Comparison of ENCODE assay signal across 9 cellular contexts in genomic region chr19:45040059-45040767, GRCh38. TPM values are rescaled to one million over a fixed set of nuclear protein-coding genes. Genes with fewer than 3 reads are reported as not detected.
DNase-seq lines count a peak whose midpoint lies in the region; ATAC-seq, FAIRE-seq and TF ChIP-seq lines count a peak whose summit lies in the region.
"Had no signal": no experiment of that assay in that cellular context is flagged by ENCODE, and none has a peak within 500 bp of the region (broad histone marks: within the 10 kb centered on the region; RNA-seq: fewer than 3 reads in every experiment).

No MANE protein-coding gene starts in this region.

- peak overlapping the region; percentile 91 for H3K4me2 ChIP-seq in HepG2 (ENCODE audit: low read depth, low read length)

- intact Hi-C loops in activated naive CD4-positive, alpha-beta T cell treated with anti-CD3 and anti-CD28 coated beads for 36 hours (cut with micrococcal nuclease), result no loop called here
- intact Hi-C loops in HepG2 (cut with micrococcal nuclease; ENCODE audit: unreplicated experiment) (no loop called here), sciatic nerve (cut with DNase I) (no loop called here)

- POLR2A ChIA-PET in HepG2 (lab: Yijun Ruan, JAX), result interaction anchor here (0.9 to 2.2 kb wide), 6 partner anchors 9 to 135 kb away, joined by 4 to 14 read pairs (median 9); partner anchors contain the start of genes APOE and GEMIN7

- peak overlapping the region; percentile 91 for H3K4me3 Mint-ChIP-seq in activated naive CD4-positive, alpha-beta T cell treated with anti-CD3 and anti-CD28 coated beads for 36 hours
- H3K4me3 Mint-ChIP-seq in activated T-helper 17 cell treated with anti-CD3 and anti-CD28 coated beads, Interleukin-2, amount 50 U/mL, for 72 hours, result peak overlapping the region; percentile 100

- no peak for TF ChIP-seq RAD21 in HepG2 (CRISPR knock-in tag; IDR thresholded peaks at IDR 0.05)

- TF ChIP-seq EP300 in HepG2 (IDR thresholded peaks at IDR 0.05; ENCODE audit: low read depth in 2 of 2, low read length in 2 of 2), result no peak
- no peak for TF ChIP-seq EP300 in HepG2 (CRISPR knock-in tag; IDR thresholded peaks at IDR 0.05; ENCODE audit: borderline replicate concordance)
- no peak for TF ChIP-seq EP300 in tibial nerve (IDR thresholded peaks at IDR 0.05)

- H3K4me3 ChIP-seq in HepG2 (replicated peaks in 1 of 3; ENCODE audit: insufficient read depth in 1 of 3, low read depth in 2 of 3, low read length in 3 of 3), result peak overlapping the region; percentile 94 to 100 (median 95)
- H3K4me3 ChIP-seq in tibial nerve, result peak overlapping the region; percentile 86 to 95 (median 93)

- peak overlapping the region; percentile 95 for H3K9ac ChIP-seq in HepG2 (ENCODE audit: insufficient read depth, low read depth, low read length)

- H3K27me3 Mint-ChIP-seq in activated naive CD4-positive, alpha-beta T cell treated with anti-CD3 and anti-CD28 coated beads for 36 hours (ENCODE audit: low read depth), result no peaks in the 10 kb centered on the region
- H3K27me3 Mint-ChIP-seq in activated T-helper 17 cell treated with anti-CD3 and anti-CD28 coated beads, Interleukin-2, amount 50 U/mL, for 72 hours, result no peaks in the 10 kb centered on the region

- CTCF ChIA-PET in activated naive CD4-positive, alpha-beta T cell treated with anti-CD3 and anti-CD28 coated beads for 36 hours (lab: Charles Lee), result interaction anchor here (1.9 to 2.3 kb wide), 2 partner anchors 19 to 51 kb away, joined by 4 to 7 read pairs; no protein-coding TSS in a partner anchor
- CTCF ChIA-PET in HepG2 (lab: Yijun Ruan, JAX; ENCODE audit: low intra/inter-chr PET ratio, low total read pairs), result no interaction called here

- peaks cover 8 to 39% of the 10 kb centered on the region in 2 experiments for H3K36me3 ChIP-seq in HepG2 (replicated peaks in 1 of 2; ENCODE audit: control insufficient read depth in 1 of 2, insufficient read depth in 2 of 2, low read length in 2 of 2)
- peaks cover 0 to 68% (median 26%) of the 10 kb centered on the region in 3 donors for H3K36me3 ChIP-seq in tibial nerve

- TF ChIP-seq POLR2A in HepG2 (IDR thresholded peaks at IDR 0.05; ENCODE audit: insufficient read depth in 1 of 2, low read depth in 2 of 2, low read length in 2 of 2), result no peak
- TF ChIP-seq POLR2A in tibial nerve (IDR thresholded peaks at IDR 0.05), result no peak

- no peak for FAIRE-seq in HepG2 (lab: Jason Lieb, UNC)
- FAIRE-seq: D721Med had no signal

- peaks cover 16% of the 10 kb centered on the region; the same call in 1 of the 2 replicates for H4K20me1 ChIP-seq in HepG2 (ENCODE audit: insufficient read depth, low read length)

- no peak overlapping the region for H3K27ac ChIP-seq in HepG2 (ENCODE audit: extremely low read length, insufficient read depth, low read length)
- peak overlapping the region in 3 of 4 donors; percentile 96 to 98 (median 97) for H3K27ac ChIP-seq in tibial nerve

- BruUV-seq in HepG2 (replicated peaks; lab: Mats Ljungman, UMichigan), result TSS peak; percentile 57

- H3K27me3 ChIP-seq in HepG2 (ENCODE audit: control insufficient read depth in 1 of 2, insufficient read depth in 2 of 2, low read length in 2 of 2) (no peaks in the 10 kb centered on the region; a peak in 1 of 5 replicates), tibial nerve (no peaks in the 10 kb centered on the region)

- H3K79me2 ChIP-seq in HepG2 (ENCODE audit: insufficient read depth, low read length), result peaks cover 32% of the 10 kb centered on the region

- H3K9me3 ChIP-seq in HepG2 (ENCODE audit: low read length) (no peaks in the 10 kb centered on the region), tibial nerve (peaks cover 0 to 3% (median 0%) of the 10 kb centered on the region in 4 donors)

- peak overlapping the region; percentile 90 for H3K27ac Mint-ChIP-seq in activated naive CD4-positive, alpha-beta T cell treated with anti-CD3 and anti-CD28 coated beads for 36 hours
- peak overlapping the region; percentile 99 for H3K27ac Mint-ChIP-seq in activated T-helper 17 cell treated with anti-CD3 and anti-CD28 coated beads, Interleukin-2, amount 50 U/mL, for 72 hours

- in situ Hi-C loops in HepG2 (cut with HindIII; ENCODE audit: extremely low pct_ligation_motif_present, low pct_unique_long_range_greater_than_20kb), result no loop called here

- H3K4me1 ChIP-seq in HepG2 (ENCODE audit: insufficient read depth, low read length) (peaks cover 58% of the 10 kb centered on the region), tibial nerve (peaks cover 0 to 58% (median 28%) of the 10 kb centered on the region in 4 donors)

- TF ChIP-seq CTCF in HepG2 (CRISPR knock-in tag; IDR thresholded peaks at IDR 0.05) (no peak), tibial nerve (IDR thresholded peaks at IDR 0.05) (no peak)

- no peak for ATAC-seq in activated T-helper 17 cell treated with anti-CD3 and anti-CD28 coated beads, Interleukin-2, amount 50 U/mL, for 72 hours (replicated peaks)
- ATAC-seq in HepG2 (no peak), HG02759 (IDR thresholded peaks at IDR 0.05; ENCODE audit: unreplicated experiment) (no peak), sciatic nerve (no peak)

- DNase-seq in activated naive CD4-positive, alpha-beta T cell treated with anti-CD3 and anti-CD28 coated beads for 36 hours, result no peak
- DNase-seq in activated naive CD4-positive, alpha-beta T cell treated with Interleukin-2 at 50 U/mL for 16 hours, result no peak
- DNase-seq in HepG2 (ENCODE audit: low spot score), result no peak
- DNase-seq in tibial nerve (ENCODE audit: low spot score in 2 of 2), result no peak
- no peak for DNase-seq in sciatic nerve (ENCODE audit: low spot score)
- DNase-seq in stimulated activated CD4-positive, alpha-beta T cell treated with anti-CD3 and anti-CD28 coated beads, Interleukin-2, amount 100 ng/mL, for 48 hours, result no peak

- peaks cover 37% of the 10 kb centered on the region for H3K4me1 Mint-ChIP-seq in activated naive CD4-positive, alpha-beta T cell treated with anti-CD3 and anti-CD28 coated beads for 36 hours (ENCODE audit: low read depth)
- H3K4me1 Mint-ChIP-seq in activated T-helper 17 cell treated with anti-CD3 and anti-CD28 coated beads, Interleukin-2, amount 50 U/mL, for 72 hours, result peaks cover 28% of the 10 kb centered on the region

- peaks cover 47% of the 10 kb centered on the region for H3K36me3 Mint-ChIP-seq in activated naive CD4-positive, alpha-beta T cell treated with anti-CD3 and anti-CD28 coated beads for 36 hours (ENCODE audit: low read depth)
- peaks cover 95% of the 10 kb centered on the region for H3K36me3 Mint-ChIP-seq in activated T-helper 17 cell treated with anti-CD3 and anti-CD28 coated beads, Interleukin-2, amount 50 U/mL, for 72 hours (ENCODE audit: low read depth)

- WGBS in HepG2 (ENCODE audit: low lambda C conversion rate), result 82% methylated on average over 19 of the region's 19 CpGs
- 75 to 82% methylated on average over 19 of the region's 19 CpGs for WGBS in tibial nerve, 2 donors

- no peaks in the 10 kb centered on the region for H3K9me3 Mint-ChIP-seq in activated naive CD4-positive, alpha-beta T cell treated with anti-CD3 and anti-CD28 coated beads for 36 hours
- H3K9me3 Mint-ChIP-seq in activated T-helper 17 cell treated with anti-CD3 and anti-CD28 coated beads, Interleukin-2, amount 50 U/mL, for 72 hours, result no peaks in the 10 kb centered on the region

- H2AFZ ChIP-seq in HepG2 (ENCODE audit: low read length), result no peak overlapping the region

RNA-seq across cellular contexts. Expression of gene CLASRP, which starts 1.4 kb away (rescaled TPM):
- 100 to 1,000 TPM; 106 to 113 TPM for total RNA-seq in activated naive CD4-positive, alpha-beta T cell treated with anti-CD3 and anti-CD28 coated beads for 36 hours
- 10 to 100 TPM; 87.5 TPM for total RNA-seq in activated T-helper 17 cell treated with anti-CD3 and anti-CD28 coated beads, Interleukin-2, amount 50 U/mL, for 72 hours
- total RNA-seq in HepG2 (2016; rRNA removed; fragmentation: Illumina TruSeq; extraction: Trizol) (7.4 and 32.0 TPM in 2 replicates), tibial nerve (100 to 1,000 TPM in 2 of 4 donors, 10 to 100 TPM in 2; 72.8 to 109 (median 95.5) TPM), sciatic nerve (109 TPM)
- total RNA-seq in HepG2 (2016; cell fraction: cytosol; rRNA removed; fragmentation: Illumina TruSeq; extraction: Trizol; ENCODE audit: low read depth), result 7.3 and 8.3 TPM in 2 replicates
- 6.5 and 35.8 TPM in 2 replicates for total RNA-seq in HepG2 (2016; cell fraction: insoluble cytoplasmic fraction; rRNA removed; fragmentation: Illumina TruSeq; extraction: Trizol)
- total RNA-seq in HepG2 (2016; cell fraction: membrane; rRNA removed; fragmentation: Illumina TruSeq; extraction: Trizol), result 6.0 and 7.3 TPM in 2 replicates
- total RNA-seq in HepG2 (2016; cell fraction: nucleus; rRNA removed; fragmentation: Illumina TruSeq; extraction: Trizol), result 36.9 and 51.6 TPM in 2 replicates
- 51.1 and 51.4 TPM in 2 replicates for polyA plus RNA-seq in HepG2 (2011; rRNA removed)
- polyA plus RNA-seq in HepG2 (2011; cell fraction: cytosol; rRNA removed), result 13.6 and 14.3 TPM in 2 replicates
- polyA plus RNA-seq in HepG2 (2011; cell fraction: nucleus; rRNA removed), result 292 and 390 TPM in 2 replicates
- polyA plus RNA-seq in HepG2 (2012), result 58.9 and 85.4 TPM in 2 replicates
- polyA plus RNA-seq in HepG2 (2016; cell fraction: cytosol; fragmentation: Illumina TruSeq; extraction: Trizol; ENCODE audit: low read depth), result 7.0 and 7.7 TPM in 2 replicates
- 18.3 and 19.4 TPM in 2 replicates for polyA plus RNA-seq in HepG2 (2016; cell fraction: insoluble cytoplasmic fraction; fragmentation: Illumina TruSeq; extraction: Trizol; ENCODE audit: low read depth)
- polyA plus RNA-seq in HepG2 (2016; cell fraction: membrane; fragmentation: Illumina TruSeq; extraction: Trizol; ENCODE audit: low read depth), result 9.9 and 14.8 TPM in 2 replicates
- polyA plus RNA-seq in HepG2 (2016; cell fraction: nucleus; fragmentation: Illumina TruSeq; extraction: Trizol; ENCODE audit: insufficient read depth, low read depth), result 320 and 335 TPM in 2 replicates
- 16.6 and 30.8 TPM in 2 replicates for polyA minus RNA-seq in HepG2 (2011; rRNA and poly(A)+ RNA removed; ENCODE audit: low replicate concordance)
- 4.3 and 4.6 TPM in 2 replicates for polyA minus RNA-seq in HepG2 (2011; cell fraction: cytosol; rRNA and poly(A)+ RNA removed)
- polyA minus RNA-seq in HepG2 (2011; cell fraction: nucleus; rRNA and poly(A)+ RNA removed), result 49.0 and 61.0 TPM in 2 replicates

RNA-seq across cellular contexts. Expression of gene ZNF296, which starts 36.1 kb away (rescaled TPM):
- 1 to 10 TPM; 1.1 to 1.4 TPM for total RNA-seq in activated naive CD4-positive, alpha-beta T cell treated with anti-CD3 and anti-CD28 coated beads for 36 hours
- total RNA-seq in activated T-helper 17 cell treated with anti-CD3 and anti-CD28 coated beads, Interleukin-2, amount 50 U/mL, for 72 hours, result 10 to 100 TPM in 1 of 2 donors, 1 to 10 TPM in 1; 6.7 to 11.6 TPM
- total RNA-seq in HepG2 (2016; rRNA removed; fragmentation: Illumina TruSeq; extraction: Trizol), result 0.62 and 0.63 TPM in 2 replicates
- total RNA-seq in HepG2 (2016; cell fraction: cytosol; rRNA removed; fragmentation: Illumina TruSeq; extraction: Trizol; ENCODE audit: low read depth), result 0.71 and 0.97 TPM in 2 replicates
- 0.43 and 0.91 TPM in 2 replicates for total RNA-seq in HepG2 (2016; cell fraction: insoluble cytoplasmic fraction; rRNA removed; fragmentation: Illumina TruSeq; extraction: Trizol)
- 1.4 and 1.9 TPM in 2 replicates for total RNA-seq in HepG2 (2016; cell fraction: membrane; rRNA removed; fragmentation: Illumina TruSeq; extraction: Trizol)
- 0.62 and 0.72 TPM in 2 replicates for total RNA-seq in HepG2 (2016; cell fraction: nucleus; rRNA removed; fragmentation: Illumina TruSeq; extraction: Trizol)
- polyA plus RNA-seq in HepG2 (2011; rRNA removed), result 0.26 and 0.39 TPM in 2 replicates
- polyA plus RNA-seq in HepG2 (2011; cell fraction: cytosol; rRNA removed), result 0.15 and 0.32 TPM in 2 replicates
- 1.2 and 1.3 TPM in 2 replicates for polyA plus RNA-seq in HepG2 (2011; cell fraction: nucleus; rRNA removed)
- 1.2 and 1.5 TPM in 2 replicates for polyA plus RNA-seq in HepG2 (2012)
- polyA plus RNA-seq in HepG2 (2016; cell fraction: cytosol; fragmentation: Illumina TruSeq; extraction: Trizol; ENCODE audit: low read depth), result 1.3 TPM in 2 replicates
- 2.2 and 2.9 TPM in 2 replicates for polyA plus RNA-seq in HepG2 (2016; cell fraction: insoluble cytoplasmic fraction; fragmentation: Illumina TruSeq; extraction: Trizol; ENCODE audit: low read depth)
- 1.2 and 1.5 TPM in 2 replicates for polyA plus RNA-seq in HepG2 (2016; cell fraction: membrane; fragmentation: Illumina TruSeq; extraction: Trizol; ENCODE audit: low read depth)
- polyA plus RNA-seq in HepG2 (2016; cell fraction: nucleus; fragmentation: Illumina TruSeq; extraction: Trizol; ENCODE audit: insufficient read depth, low read depth), result 2.3 and 4.7 TPM in 2 replicates
- 0.47 and 0.64 TPM in 2 replicates for polyA minus RNA-seq in HepG2 (2011; rRNA and poly(A)+ RNA removed; ENCODE audit: low replicate concordance)
- 1.2 and 2.5 TPM in 2 replicates for polyA minus RNA-seq in HepG2 (2011; cell fraction: cytosol; rRNA and poly(A)+ RNA removed)
- 0.37 and 0.39 TPM in 2 replicates for polyA minus RNA-seq in HepG2 (2011; cell fraction: nucleus; rRNA and poly(A)+ RNA removed)
- total RNA-seq in tibial nerve, result 1 to 10 TPM in 3 of 4 donors, not detected in 1; 2.1 to 4.2 (median 2.1) TPM
- total RNA-seq in sciatic nerve, result 0.45 TPM

RNA-seq across cellular contexts. Expression of gene GEMIN7, which starts 38.8 kb away (rescaled TPM):
- 10 to 100 TPM; 14.7 to 15.4 TPM for total RNA-seq in activated naive CD4-positive, alpha-beta T cell treated with anti-CD3 and anti-CD28 coated beads for 36 hours
- total RNA-seq in activated T-helper 17 cell treated with anti-CD3 and anti-CD28 coated beads, Interleukin-2, amount 50 U/mL, for 72 hours, result 10 to 100 TPM; 56.9 to 57.2 TPM
- total RNA-seq in HepG2 (2016; rRNA removed; fragmentation: Illumina TruSeq; extraction: Trizol) (30.6 and 42.0 TPM in 2 replicates), tibial nerve (10 to 100 TPM in 3 of 4 donors, 1 to 10 TPM in 1; 8.8 to 30.3 (median 21.8) TPM), sciatic nerve (8.8 TPM)
- 15.7 and 22.3 TPM in 2 replicates for total RNA-seq in HepG2 (2016; cell fraction: cytosol; rRNA removed; fragmentation: Illumina TruSeq; extraction: Trizol; ENCODE audit: low read depth)
- 34.9 and 39.3 TPM in 2 replicates for total RNA-seq in HepG2 (2016; cell fraction: insoluble cytoplasmic fraction; rRNA removed; fragmentation: Illumina TruSeq; extraction: Trizol)
- 28.5 and 42.7 TPM in 2 replicates for total RNA-seq in HepG2 (2016; cell fraction: membrane; rRNA removed; fragmentation: Illumina TruSeq; extraction: Trizol)
- total RNA-seq in HepG2 (2016; cell fraction: nucleus; rRNA removed; fragmentation: Illumina TruSeq; extraction: Trizol), result 13.0 and 14.5 TPM in 2 replicates
- polyA plus RNA-seq in HepG2 (2011; rRNA removed), result 22.2 and 24.1 TPM in 2 replicates
- 22.8 and 32.6 TPM in 2 replicates for polyA plus RNA-seq in HepG2 (2011; cell fraction: cytosol; rRNA removed)
- 31.3 and 38.6 TPM in 2 replicates for polyA plus RNA-seq in HepG2 (2011; cell fraction: nucleus; rRNA removed)
- polyA plus RNA-seq in HepG2 (2012), result 22.7 and 23.7 TPM in 2 replicates
- polyA plus RNA-seq in HepG2 (2016; cell fraction: cytosol; fragmentation: Illumina TruSeq; extraction: Trizol; ENCODE audit: low read depth), result 28.4 and 37.8 TPM in 2 replicates
- polyA plus RNA-seq in HepG2 (2016; cell fraction: insoluble cytoplasmic fraction; fragmentation: Illumina TruSeq; extraction: Trizol; ENCODE audit: low read depth), result 62.1 and 65.3 TPM in 2 replicates
- polyA plus RNA-seq in HepG2 (2016; cell fraction: membrane; fragmentation: Illumina TruSeq; extraction: Trizol; ENCODE audit: low read depth), result 40.2 and 48.8 TPM in 2 replicates
- polyA plus RNA-seq in HepG2 (2016; cell fraction: nucleus; fragmentation: Illumina TruSeq; extraction: Trizol; ENCODE audit: insufficient read depth, low read depth), result 33.1 and 40.0 TPM in 2 replicates
- polyA minus RNA-seq in HepG2 (2011; rRNA and poly(A)+ RNA removed; ENCODE audit: low replicate concordance), result 20.1 and 20.5 TPM in 2 replicates
- 12.5 and 19.8 TPM in 2 replicates for polyA minus RNA-seq in HepG2 (2011; cell fraction: cytosol; rRNA and poly(A)+ RNA removed)
- polyA minus RNA-seq in HepG2 (2011; cell fraction: nucleus; rRNA and poly(A)+ RNA removed), result 7.9 and 9.2 TPM in 2 replicates

RNA-seq across cellular contexts. Expression of gene RELB, which starts 38.9 kb away (rescaled TPM):
- 10 to 100 TPM; 55.4 to 57.3 TPM for total RNA-seq in activated naive CD4-positive, alpha-beta T cell treated with anti-CD3 and anti-CD28 coated beads for 36 hours
- 10 to 100 TPM; 41.4 to 52.0 TPM for total RNA-seq in activated T-helper 17 cell treated with anti-CD3 and anti-CD28 coated beads, Interleukin-2, amount 50 U/mL, for 72 hours
- total RNA-seq in HepG2 (2016; rRNA removed; fragmentation: Illumina TruSeq; extraction: Trizol) (2.8 and 3.5 TPM in 2 replicates), tibial nerve (10 to 100 TPM in 2 of 4 donors, 1 to 10 TPM in 2; 4.2 to 14.9 (median 9.9) TPM), sciatic nerve (27.4 TPM)
- total RNA-seq in HepG2 (2016; cell fraction: cytosol; rRNA removed; fragmentation: Illumina TruSeq; extraction: Trizol; ENCODE audit: low read depth), result 3.4 and 3.5 TPM in 2 replicates
- total RNA-seq in HepG2 (2016; cell fraction: insoluble cytoplasmic fraction; rRNA removed; fragmentation: Illumina TruSeq; extraction: Trizol), result 2.1 and 3.6 TPM in 2 replicates
- 3.6 and 5.1 TPM in 2 replicates for total RNA-seq in HepG2 (2016; cell fraction: membrane; rRNA removed; fragmentation: Illumina TruSeq; extraction: Trizol)
- 2.2 and 2.8 TPM in 2 replicates for total RNA-seq in HepG2 (2016; cell fraction: nucleus; rRNA removed; fragmentation: Illumina TruSeq; extraction: Trizol)
- 1.9 and 4.2 TPM in 2 replicates for polyA plus RNA-seq in HepG2 (2011; rRNA removed)
- polyA plus RNA-seq in HepG2 (2011; cell fraction: cytosol; rRNA removed), result 3.2 and 3.4 TPM in 2 replicates
- polyA plus RNA-seq in HepG2 (2011; cell fraction: nucleus; rRNA removed), result 4.8 and 4.9 TPM in 2 replicates
- polyA plus RNA-seq in HepG2 (2012), result 2.1 and 2.5 TPM in 2 replicates
- 3.3 and 3.8 TPM in 2 replicates for polyA plus RNA-seq in HepG2 (2016; cell fraction: cytosol; fragmentation: Illumina TruSeq; extraction: Trizol; ENCODE audit: low read depth)
- polyA plus RNA-seq in HepG2 (2016; cell fraction: insoluble cytoplasmic fraction; fragmentation: Illumina TruSeq; extraction: Trizol; ENCODE audit: low read depth), result 4.2 TPM in 2 replicates
- polyA plus RNA-seq in HepG2 (2016; cell fraction: membrane; fragmentation: Illumina TruSeq; extraction: Trizol; ENCODE audit: low read depth), result 3.7 and 4.3 TPM in 2 replicates
- 4.4 and 6.2 TPM in 2 replicates for polyA plus RNA-seq in HepG2 (2016; cell fraction: nucleus; fragmentation: Illumina TruSeq; extraction: Trizol; ENCODE audit: insufficient read depth, low read depth)
- 2.7 and 6.0 TPM in 2 replicates for polyA minus RNA-seq in HepG2 (2011; rRNA and poly(A)+ RNA removed; ENCODE audit: low replicate concordance)
- 3.1 and 5.8 TPM in 2 replicates for polyA minus RNA-seq in HepG2 (2011; cell fraction: cytosol; rRNA and poly(A)+ RNA removed)
- polyA minus RNA-seq in HepG2 (2011; cell fraction: nucleus; rRNA and poly(A)+ RNA removed), result 2.1 and 2.2 TPM in 2 replicates

RNA-seq across cellular contexts. Expression of gene PPP1R37, which starts 52.8 kb away (rescaled TPM):
- 10 to 100 TPM; 10.2 to 10.3 TPM for total RNA-seq in activated naive CD4-positive, alpha-beta T cell treated with anti-CD3 and anti-CD28 coated beads for 36 hours
- total RNA-seq in activated T-helper 17 cell treated with anti-CD3 and anti-CD28 coated beads, Interleukin-2, amount 50 U/mL, for 72 hours, result 10 to 100 TPM; 19.8 to 27.7 TPM
- 9.2 and 14.3 TPM in 2 replicates for total RNA-seq in HepG2 (2016; rRNA removed; fragmentation: Illumina TruSeq; extraction: Trizol)
- 6.7 and 9.0 TPM in 2 replicates for total RNA-seq in HepG2 (2016; cell fraction: cytosol; rRNA removed; fragmentation: Illumina TruSeq; extraction: Trizol; ENCODE audit: low read depth)
- total RNA-seq in HepG2 (2016; cell fraction: insoluble cytoplasmic fraction; rRNA removed; fragmentation: Illumina TruSeq; extraction: Trizol), result 7.3 and 15.4 TPM in 2 replicates
- total RNA-seq in HepG2 (2016; cell fraction: membrane; rRNA removed; fragmentation: Illumina TruSeq; extraction: Trizol), result 14.2 and 14.9 TPM in 2 replicates
- total RNA-seq in HepG2 (2016; cell fraction: nucleus; rRNA removed; fragmentation: Illumina TruSeq; extraction: Trizol), result 12.9 and 14.6 TPM in 2 replicates
- 9.0 and 13.9 TPM in 2 replicates for polyA plus RNA-seq in HepG2 (2011; rRNA removed)
- polyA plus RNA-seq in HepG2 (2011; cell fraction: cytosol; rRNA removed), result 7.3 and 11.2 TPM in 2 replicates
- 51.9 and 57.4 TPM in 2 replicates for polyA plus RNA-seq in HepG2 (2011; cell fraction: nucleus; rRNA removed)
- 9.6 and 15.6 TPM in 2 replicates for polyA plus RNA-seq in HepG2 (2012)
- 3.7 and 4.8 TPM in 2 replicates for polyA plus RNA-seq in HepG2 (2016; cell fraction: cytosol; fragmentation: Illumina TruSeq; extraction: Trizol; ENCODE audit: low read depth)
- 8.4 and 10.5 TPM in 2 replicates for polyA plus RNA-seq in HepG2 (2016; cell fraction: insoluble cytoplasmic fraction; fragmentation: Illumina TruSeq; extraction: Trizol; ENCODE audit: low read depth)
- 7.2 and 9.9 TPM in 2 replicates for polyA plus RNA-seq in HepG2 (2016; cell fraction: membrane; fragmentation: Illumina TruSeq; extraction: Trizol; ENCODE audit: low read depth)
- polyA plus RNA-seq in HepG2 (2016; cell fraction: nucleus; fragmentation: Illumina TruSeq; extraction: Trizol; ENCODE audit: insufficient read depth, low read depth), result 30.3 and 31.0 TPM in 2 replicates
- polyA minus RNA-seq in HepG2 (2011; rRNA and poly(A)+ RNA removed; ENCODE audit: low replicate concordance), result 11.1 and 11.5 TPM in 2 replicates
- 4.2 and 5.6 TPM in 2 replicates for polyA minus RNA-seq in HepG2 (2011; cell fraction: cytosol; rRNA and poly(A)+ RNA removed)
- 11.2 and 12.4 TPM in 2 replicates for polyA minus RNA-seq in HepG2 (2011; cell fraction: nucleus; rRNA and poly(A)+ RNA removed)
- total RNA-seq in tibial nerve, result 10 to 100 TPM; 22.1 to 44.1 (median 33.5) TPM
- 19.3 TPM for total RNA-seq in sciatic nerve
